Comparison of ENCODE assay signal across 1 cellular context in genomic region chr10:44578271-44578670, GRCh38.
TF ChIP-seq lines count a peak whose summit lies in the region.

No MANE protein-coding gene starts in this region.

TF ChIP-seq in GM23338, 12 proteins besides CTCF, POLR2A, EP300 and RAD21 (continued from another document):
- no peak for TF ChIP-seq ZNF462 (CRISPR knock-in tag; IDR thresholded peaks at IDR 0.05)
- TF ChIP-seq JUNB (IDR thresholded peaks at IDR 0.05; ENCODE audit: unreplicated experiment) = no peak
- no peak for TF ChIP-seq ZNF331 (CRISPR knock-in tag; IDR thresholded peaks at IDR 0.05; ENCODE audit: low read depth)
- no peak for TF ChIP-seq REST (IDR thresholded peaks at IDR 0.05; ENCODE audit: unreplicated experiment)
- no peak for TF ChIP-seq EZH2phosphoT487 (IDR thresholded peaks at IDR 0.05; ENCODE audit: unreplicated experiment)
- no peak for TF ChIP-seq STAT1 (IDR thresholded peaks at IDR 0.05; ENCODE audit: unreplicated experiment)
